Comparison of ENCODE assay signal across 1 cellular context in genomic region chr20:6240059-6240458, GRCh38.
TF ChIP-seq lines count a peak whose summit lies in the region.

No MANE protein-coding gene starts in this region.

TF ChIP-seq in GM23338, 12 proteins besides CTCF, POLR2A, EP300 and RAD21 (continued from another document):
- TF ChIP-seq ZNF462 (CRISPR knock-in tag; IDR thresholded peaks at IDR 0.05): no peak
